In genomic region chr5:84381501-84382362, GRCh38 we compare ENCODE assay signal across 9 cellular contexts. TPM values are rescaled to one million over a fixed set of nuclear protein-coding genes. Genes with fewer than 3 reads are reported as not detected.
DNase-seq lines count a peak whose midpoint lies in the region; ATAC-seq and TF ChIP-seq lines count a peak whose summit lies in the region.
"Had no signal": no experiment of that assay in that cellular context is flagged by ENCODE, and none has a peak within 500 bp of the region (broad histone marks: within the 10 kb centered on the region; RNA-seq: fewer than 3 reads in every experiment).

No MANE protein-coding gene starts in this region.

- WGBS in mesenchymal stem cell: 6% methylated on average over 10 of the region's 14 CpGs

- H4K91ac ChIP-seq in mesenchymal stem cell (ENCODE audit: low read length): peak overlapping the region; percentile 15

- peak overlapping the region; percentile 44 for H2BK15ac ChIP-seq in mesenchymal stem cell (ENCODE audit: low read depth, poor library complexity, severe bottlenecking)

- peak overlapping the region; percentile 70 for H2AK5ac ChIP-seq in mesenchymal stem cell (ENCODE audit: low read length, severe bottlenecking)

- peak overlapping the region; percentile 73 to 88 for H3K4ac ChIP-seq in mesenchymal stem cell (ENCODE audit: low read depth in 1 of 2, low read length in 2 of 2)

- peak overlapping the region; percentile 29 to 92 for H3K18ac ChIP-seq in mesenchymal stem cell (ENCODE audit: low read depth in 1 of 2, low read length in 2 of 2)

- peak overlapping the region; percentile 39 for H2BK5ac ChIP-seq in mesenchymal stem cell (ENCODE audit: low read depth, low read length, poor library complexity, severe bottlenecking)

- H3K4me2 ChIP-seq in mesenchymal stem cell (ENCODE audit: low read length, poor library complexity, severe bottlenecking): peak overlapping the region; percentile 84

- peak overlapping the region; percentile 60 for H4K8ac ChIP-seq in mesenchymal stem cell (ENCODE audit: low read length)

- no peaks in the 10 kb centered on the region for H3K36me3 ChIP-seq in left ventricle myocardium inferior
- H3K36me3 ChIP-seq in mesenchymal stem cell (ENCODE audit: control insufficient read depth in 1 of 2, insufficient read depth in 2 of 2, low read depth in 1 of 2, low read length in 2 of 2): no peaks in the 10 kb centered on the region

- H3K9me3 ChIP-seq in left ventricle myocardium inferior (replicated peaks) (no peaks in the 10 kb centered on the region), mesenchymal stem cell (ENCODE audit: control insufficient read depth, low read length) (no peaks in the 10 kb centered on the region)

- H3K4me1 ChIP-seq in left ventricle myocardium inferior: peaks cover 34% of the 10 kb centered on the region
- H3K4me1 ChIP-seq in mesenchymal stem cell (ENCODE audit: control insufficient read depth, insufficient read depth, low read depth, low read length): no peaks in the 10 kb centered on the region

- DNase-seq in left ventricle myocardium inferior: no peak
- no peak for DNase-seq in Right ventricle myocardium superior
- DNase-seq in cerebellum (ENCODE audit: low spot score): peak; percentile 36
- peak; percentile 62 for DNase-seq in mesenchymal stem cell
- DNase-seq in NCI-H187 treated with DMSO at 0.1 percent for 48 hours (lab: John Stamatoyannopoulos, UW): no peak
- DNase-seq in HuH-7.5 (ENCODE audit: low spot score): no peak
- no peak for DNase-seq in activated effector memory CD4-positive, alpha-beta T cell treated with anti-CD3 and anti-CD28 coated beads, Interleukin-2, amount 50 U/mL, for 16 hours
- DNase-seq: DMS79 treated with DMSO at 0.1 percent for 48 hours had no signal

- H3K79me1 ChIP-seq in mesenchymal stem cell (replicated peaks; ENCODE audit: low read length, poor library complexity, severe bottlenecking): no peaks in the 10 kb centered on the region

- peak overlapping the region; percentile 67 for H3K4me3 ChIP-seq in left ventricle myocardium inferior
- H3K4me3 ChIP-seq in mesenchymal stem cell (ENCODE audit: insufficient read depth in 1 of 2, low read depth in 1 of 2, low read length in 2 of 2): peak overlapping the region; percentile 88 to 98

- intact Hi-C loops in left ventricle myocardium inferior (cut with micrococcal nuclease): loop anchor here (10.0 kb wide), 1 partner anchor 107 kb away; no protein-coding TSS in a partner anchor
- intact Hi-C loops in Right ventricle myocardium superior (cut with DNase I): no loop called here

- peak overlapping the region in 1 of 2 experiments; percentile 18 for H3K14ac ChIP-seq in mesenchymal stem cell (ENCODE audit: low read length in 2 of 2)

- H3K27ac ChIP-seq in left ventricle myocardium inferior (replicated peaks) (peak overlapping the region; percentile 63), mesenchymal stem cell (ENCODE audit: low read length, poor library complexity, severe bottlenecking) (peak overlapping the region; percentile 92)

- no peak overlapping the region for H3K23ac ChIP-seq in mesenchymal stem cell (ENCODE audit: low read length in 2 of 2)

- ATAC-seq in Right ventricle myocardium superior (ENCODE audit: poor library complexity) (no peak), GM18517 (IDR thresholded peaks at IDR 0.05; ENCODE audit: unreplicated experiment) (no peak)

- H3K27me3 ChIP-seq in left ventricle myocardium inferior (ENCODE audit: low read depth) (peaks cover 63% of the 10 kb centered on the region), mesenchymal stem cell (ENCODE audit: control insufficient read depth in 1 of 2, insufficient read depth in 1 of 2, low read length in 2 of 2) (peaks cover 0 to 8% of the 10 kb centered on the region in 2 experiments)

- no peak overlapping the region for H2BK12ac ChIP-seq in mesenchymal stem cell (ENCODE audit: low read length in 2 of 2)

- peak overlapping the region; percentile 65 for H2BK120ac ChIP-seq in mesenchymal stem cell (ENCODE audit: low read depth, low read length)

- peak overlapping the region; percentile 20 for H2AFZ ChIP-seq in mesenchymal stem cell (ENCODE audit: low read depth, low read length)

- peak overlapping the region; percentile 88 for H3K9ac ChIP-seq in mesenchymal stem cell (ENCODE audit: low read length)

- no peak for TF ChIP-seq CTCF in left ventricle myocardium inferior (IDR thresholded peaks at IDR 0.05; ENCODE audit: borderline replicate concordance)

RNA-seq across cellular contexts. Expression of gene EDIL3, which starts 2.9 kb away (rescaled TPM):
- total RNA-seq in left ventricle myocardium inferior (3.5 TPM), Right ventricle myocardium superior (1.7 TPM), cerebellum (72.4 TPM)
- polyA plus RNA-seq in mesenchymal stem cell (2013, experiment 1 of 2): 166 TPM
- 180 TPM for polyA plus RNA-seq in mesenchymal stem cell (2013, experiment 2 of 2)

Comparison
In these comparisons a context has a peak if more than half of its experiments do, and no peak if none do; other contexts are left out.
1. DNase-seq: peak in cerebellum (single experiment) and mesenchymal stem cell (single experiment); none in left ventricle myocardium inferior (single experiment), Right ventricle myocardium superior (single experiment), NCI-H187 treated with DMSO at 0.1 percent for 48 hours (single experiment), HuH-7.5 (single experiment) and activated effector memory CD4-positive, alpha-beta T cell treated with anti-CD3 and anti-CD28 coated beads, Interleukin-2, amount 50 U/mL, for 16 hours (single experiment).
2. RNA of gene EDIL3, which starts 2.9 kb away (total RNA-seq): 72.4 TPM in cerebellum (single experiment); 3.5 TPM in left ventricle myocardium inferior (single experiment) and 1.7 TPM in Right ventricle myocardium superior (single experiment); every median in the first group is over 10 times any median in the second.